Comparison of ENCODE assay signal across 1 cellular context in the genomic region with DNA sequence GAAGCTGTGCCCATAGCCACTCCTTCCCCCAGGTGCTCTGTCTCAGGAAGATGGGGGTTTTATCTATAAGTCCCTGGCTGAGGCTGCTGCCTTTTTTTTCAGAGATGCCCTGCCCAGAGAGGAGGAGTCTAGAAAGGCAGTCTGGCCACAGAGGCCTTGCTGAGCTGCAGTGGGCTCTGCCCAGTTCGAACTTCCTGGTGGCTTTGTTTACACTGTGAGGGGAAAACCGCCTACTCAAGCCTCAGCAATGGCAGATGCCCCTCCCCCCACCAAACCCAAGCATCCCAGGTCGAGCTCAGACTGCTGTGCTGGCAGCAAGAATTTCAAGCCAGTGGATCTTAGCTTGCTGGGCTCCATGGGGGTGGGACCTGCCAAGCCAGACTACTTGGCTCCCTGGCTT.
TF ChIP-seq lines count a peak whose summit lies in the region.

No MANE protein-coding gene starts in this region.

TF ChIP-seq in H1, 55 proteins besides CTCF, POLR2A, EP300 and RAD21:
- peak; percentile 57 for TF ChIP-seq ASH2L (IDR thresholded peaks at IDR 0.05; ENCODE audit: low read length)
- TF ChIP-seq YY1 (IDR thresholded peaks at IDR 0.05; ENCODE audit: low read depth, low read length), result peak; percentile 37; the same call in 1 of the 2 replicates
- TF ChIP-seq SP1 (IDR thresholded peaks at IDR 0.05; ENCODE audit: low read depth, low read length), result peak; percentile 73
- TF ChIP-seq TEAD4 (IDR thresholded peaks at IDR 0.05; ENCODE audit: low read depth, low read length), result 0 out of 2 replicates have a peak, but pooled peaks have one; percentile 51
